Comparison of ENCODE assay signal across 9 cellular contexts in genomic region chr13:99895428-99895998, GRCh38.
DNase-seq lines count a peak whose midpoint lies in the region; ATAC-seq and TF ChIP-seq lines count a peak whose summit lies in the region.
"Had no signal": no experiment of that assay in that cellular context is flagged by ENCODE, and none has a peak within 500 bp of the region (broad histone marks: within the 10 kb centered on the region; RNA-seq: fewer than 3 reads in every experiment).

No MANE protein-coding gene starts in this region.

- H3K9me3 ChIP-seq in mesodermal cell (ENCODE audit: control insufficient read depth, low read length) (no peaks in the 10 kb centered on the region), thymus (ENCODE audit: control insufficient read depth) (no peaks in the 10 kb centered on the region)

- peak overlapping the region in 4 of 5 experiments; percentile 62 to 77 (median 74) for H3K4me3 Mint-ChIP-seq in brain

- ATAC-seq in HG02885 (IDR thresholded peaks at IDR 0.05; ENCODE audit: poor library complexity, unreplicated experiment) = no peak

- H3K27ac Mint-ChIP-seq in brain = peak overlapping the region in 3 of 5 experiments; percentile 36 to 95 (median 80)

- H3K4me1 ChIP-seq in mesodermal cell (ENCODE audit: control insufficient read depth, insufficient read depth, low read length, poor library complexity, severe bottlenecking) (peaks cover 3% of the 10 kb centered on the region), thymus (ENCODE audit: control insufficient read depth, insufficient read depth, low read length) (peaks cover 5% of the 10 kb centered on the region)

- peaks cover 6 to 26% (median 17%) of the 10 kb centered on the region in 5 experiments for H3K9me3 Mint-ChIP-seq in brain

- WGBS in mesodermal cell (ENCODE audit: insufficient coverage in 2 of 2), 2 experiments = 41 to 56% methylated on average over 51 to 55 of the region's 56 CpGs
- 4% methylated on average over 56 of the region's 56 CpGs for WGBS in thymus

- DNase-seq in activated T-cell treated with anti-CD3 and anti-CD28 coated beads, Interleukin-2, amount 50 U/mL, for 1 hour = peak; percentile 35
- DNase-seq in activated T-cell treated with anti-CD3 and anti-CD28 coated beads for 4 hours (no peak), NCI-H1105 treated with DMSO at 0.1 percent for 48 hours (lab: John Stamatoyannopoulos, UW) (no peak), posterior cingulate gyrus (no peak)

- H3K27me3 ChIP-seq in thymus (ENCODE audit: control insufficient read depth, insufficient read depth) = peaks cover 51% of the 10 kb centered on the region

- H3K4me1 Mint-ChIP-seq in brain = peaks cover 39% of the 10 kb centered on the region

- H3K36me3 ChIP-seq in mesodermal cell (ENCODE audit: control insufficient read depth, insufficient read depth, low read length) = no peaks in the 10 kb centered on the region
- no peaks in the 10 kb centered on the region for H3K36me3 ChIP-seq in thymus (ENCODE audit: control insufficient read depth, insufficient read depth)

- peaks cover 60% of the 10 kb centered on the region for H3K27me3 Mint-ChIP-seq in brain

- H3K36me3 Mint-ChIP-seq in brain = peaks cover 9% of the 10 kb centered on the region

- intact Hi-C loops in posterior cingulate gyrus (cut with DNase I) = no loop called here

- peak overlapping the region; percentile 16 for H3K4me3 ChIP-seq in mesodermal cell (ENCODE audit: extremely low read depth, insufficient read depth, low read length, poor library complexity, severe bottlenecking)
- peak overlapping the region; percentile 39 for H3K4me3 ChIP-seq in thymus (ENCODE audit: low read length)

- H3K27ac ChIP-seq in mesodermal cell (ENCODE audit: low read depth, low read length, severe bottlenecking) = no peak overlapping the region
- H3K27ac ChIP-seq in thymus (ENCODE audit: low read depth) = no peak overlapping the region
- H3K27ac ChIP-seq: C4-2B had no signal

- TF ChIP-seq CTCF in brain (conservative IDR thresholded peaks at IDR 0.05) = no peak
